8 cellular contexts compared by ENCODE assay signal in genomic region chr2:148643998-148644884, GRCh38. TPM values are rescaled to one million over a fixed set of nuclear protein-coding genes. Genes with fewer than 3 reads are reported as not detected.
DNase-seq lines count a peak whose midpoint lies in the region; ATAC-seq and TF ChIP-seq lines count a peak whose summit lies in the region.

TSS of gene EPC2 (plus strand) at chr2:148644751. CDS start at chr2:148645018, 267 bp downstream.

- H3K27ac ChIP-seq in hepatocyte: peak within 1 kb of the TSS; percentile 97

- H4K20me1 ChIP-seq in hepatocyte (ENCODE audit: insufficient read depth, poor library complexity, severe bottlenecking): peaks cover 38% of the 10 kb centered on the region

- WGBS in hepatocyte (ENCODE audit: low lambda C conversion rate, missing lambda C conversion rate): 1% methylated on average over 36 of the region's 94 CpGs

- in situ Hi-C loops in astrocyte of the cerebellum (cut with HindIII; ENCODE audit: low sequenced_read_pairs): no loop called here

- peak; percentile 59 for DNase-seq in NCI-H1694 treated with DMSO at 0.1 percent for 48 hours (lab: John Stamatoyannopoulos, UW)
- DNase-seq in T-helper 9 cell: peak; percentile 81
- DNase-seq in astrocyte of the cerebellum (ENCODE audit: low read depth): no peak
- peak; percentile 93 for DNase-seq in hepatocyte (ENCODE audit: low spot score)
- peak; percentile 96 for DNase-seq in retina
- DNase-seq in GM19240 (ENCODE audit: insufficient read length, low spot score): no peak

- peak within 1 kb of the TSS; percentile 85 for H3K4me3 ChIP-seq in astrocyte of the cerebellum (ENCODE audit: low read depth, low read length)
- peak within 1 kb of the TSS; percentile 88 for H3K4me3 ChIP-seq in hepatocyte

- ATAC-seq in GM18499 (IDR thresholded peaks at IDR 0.05; ENCODE audit: insufficient read depth, unreplicated experiment) (peak; percentile 20), HG02852 (IDR thresholded peaks at IDR 0.05; ENCODE audit: unreplicated experiment) (peak; percentile 54)

- no peaks in the 10 kb centered on the region for H3K9me3 ChIP-seq in hepatocyte (ENCODE audit: low read depth)

- peak within 1 kb of the TSS; percentile 66 for H2AFZ ChIP-seq in hepatocyte

- no peaks in the 10 kb centered on the region for H3K36me3 ChIP-seq in hepatocyte (replicated peaks; ENCODE audit: insufficient read depth, low read depth)

- H3K9me2 ChIP-seq in hepatocyte (replicated peaks; ENCODE audit: insufficient read depth): no peaks in the 10 kb centered on the region

- TF ChIP-seq CTCF in astrocyte of the cerebellum (IDR thresholded peaks at IDR 0.05; ENCODE audit: low read depth, low read length, missing control alignments) (no peak), hepatocyte (IDR thresholded peaks at IDR 0.05; ENCODE audit: poor library complexity) (no peak)

- peaks cover 36% of the 10 kb centered on the region for H3K79me2 ChIP-seq in hepatocyte

- no peaks in the 10 kb centered on the region for H3K4me1 ChIP-seq in hepatocyte (ENCODE audit: insufficient read depth)

- H3K4me2 ChIP-seq in hepatocyte: peak within 1 kb of the TSS; percentile 91

- H3K27me3 ChIP-seq in hepatocyte: no peaks in the 10 kb centered on the region

RNA-seq across cellular contexts. Expression of gene EPC2, which starts in this region (rescaled TPM):
- total RNA-seq in hepatocyte: 37.3 and 37.8 TPM in 2 replicates
- polyA plus RNA-seq in hepatocyte: 2.6 and 2.7 TPM in 2 replicates

Comparison
In these comparisons a context has a peak if more than half of its experiments do, and no peak if none do; other contexts are left out.
1. DNase-seq: peak in NCI-H1694 treated with DMSO at 0.1 percent for 48 hours (single experiment), T-helper 9 cell (single experiment), hepatocyte (single experiment) and retina (single experiment); none in astrocyte of the cerebellum (single experiment) and GM19240 (single experiment).